6 cellular contexts compared by ENCODE assay signal in the genomic region with DNA sequence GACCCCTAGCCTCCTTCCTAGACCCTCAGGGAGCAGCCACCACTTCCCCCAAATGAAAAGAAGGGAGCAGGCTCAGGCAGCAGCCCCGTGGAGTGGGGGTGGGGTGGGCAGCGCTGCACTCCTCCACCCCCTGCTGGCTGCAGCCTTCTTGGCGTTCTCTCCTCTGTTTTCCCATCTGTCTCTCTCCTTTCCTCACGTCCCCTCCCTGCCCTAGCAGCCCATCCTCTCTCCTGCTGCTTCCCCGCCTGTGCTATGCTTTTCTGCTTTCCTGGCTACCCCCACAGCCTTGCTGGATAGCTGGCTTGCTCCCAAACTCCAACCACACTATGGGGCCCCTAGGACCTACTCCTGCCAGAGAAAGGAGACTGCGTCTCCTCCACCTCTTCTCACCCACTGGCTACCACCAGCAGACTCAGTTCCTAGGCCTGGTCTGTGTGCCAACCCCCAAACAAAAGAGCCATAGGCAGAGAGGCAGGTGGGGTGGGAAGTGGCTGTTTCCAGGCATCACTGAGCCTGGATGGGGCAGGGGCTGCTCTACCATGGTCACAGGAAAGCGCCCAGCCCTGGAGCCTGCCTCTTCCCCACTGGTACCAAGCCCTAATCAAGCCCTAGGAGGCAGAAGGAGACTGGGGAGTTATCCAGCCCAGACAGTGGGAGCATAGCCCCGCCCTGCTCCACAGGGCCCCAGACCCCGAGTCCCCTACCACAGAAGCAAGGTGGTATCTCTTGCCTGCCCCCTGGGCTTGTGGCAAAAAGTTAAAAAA. TPM values are rescaled to one million over a fixed set of nuclear protein-coding genes. Genes with fewer than 3 reads are reported as not detected.
DNase-seq lines count a peak whose midpoint lies in the region; ATAC-seq and TF ChIP-seq lines count a peak whose summit lies in the region.

No MANE protein-coding gene starts in this region.

- H3K4me1 Mint-ChIP-seq in T-helper 17 cell = peaks cover 27% of the 10 kb centered on the region

- CTCF ChIA-PET in AG04450 (lab: Charles Lee) = interaction anchor here (0.6 to 2.4 kb wide), 6 partner anchors 10 to 137 kb away, joined by 3 to 19 read pairs (median 4); no protein-coding TSS in a partner anchor

- POLR2A ChIA-PET in AG04450 (lab: Yijun Ruan, JAX) = no interaction called here

- TF ChIP-seq CTCF in AG04450 (IDR thresholded peaks at IDR 0.05; ENCODE audit: low read depth, low read length) (peak; percentile 76), MM.1S (IDR thresholded peaks at IDR 0.05; ENCODE audit: low read length) (peak; percentile 32), dorsolateral prefrontal cortex (IDR thresholded peaks at IDR 0.05 in 54 of 56, conservative IDR thresholded peaks at IDR 0.05 in 2 of 56; ENCODE audit: low read depth in 1 of 56, partially characterized antibody in 56 of 56) (peak in 44 of 56 donors; percentile 9 to 64 (median 40))

- peaks cover 2% of the 10 kb centered on the region; the same call in 1 of the 2 replicates for H3F3A ChIP-seq in MM.1S (ENCODE audit: insufficient read depth, low read length)

- H2AFZ ChIP-seq in MM.1S (ENCODE audit: low read length) = no peak overlapping the region

- H3K4me3 ChIP-seq in AG04450 (ENCODE audit: low read depth, low read length) = no peak overlapping the region
- H3K4me3 ChIP-seq in MM.1S (ENCODE audit: low read length) = no peak overlapping the region
- H3K4me3 ChIP-seq in dorsolateral prefrontal cortex = peak overlapping the region in 3 of 59 donors; percentile 2 to 6 (median 4)

- peaks cover 4% of the 10 kb centered on the region for H3K36me3 Mint-ChIP-seq in T-helper 17 cell (ENCODE audit: low read depth)

- H3K79me2 ChIP-seq in MM.1S (ENCODE audit: low read length) = no peaks in the 10 kb centered on the region

- H3K27ac Mint-ChIP-seq in T-helper 17 cell = no peak overlapping the region

- intact Hi-C loops in dorsolateral prefrontal cortex (cut with DNase I) = loop anchor here in 1 of 2 donors (5.0 kb wide), 2 partner anchors 32 to 68 kb away; a partner anchor contains a TSS

- 0 out of 2 replicates have a peak, but pooled peaks cover 5% of the 10 kb centered on the region for H3K4me1 ChIP-seq in MM.1S (ENCODE audit: low read length)

- H3K27me3 ChIP-seq in AG04450 (ENCODE audit: control insufficient read depth, insufficient read depth, low read length) = peaks cover 21% of the 10 kb centered on the region
- peaks cover 4% of the 10 kb centered on the region; the same call in 1 of the 2 replicates for H3K27me3 ChIP-seq in MM.1S (replicated peaks; ENCODE audit: insufficient read depth, low read length)
- no peaks in the 10 kb centered on the region for H3K27me3 ChIP-seq in dorsolateral prefrontal cortex

- no peak overlapping the region for H3K4me2 ChIP-seq in MM.1S (ENCODE audit: low read depth, low read length)

- H3K27ac ChIP-seq in AG04450 (ENCODE audit: low read depth, low read length) (no peak overlapping the region), MM.1S (ENCODE audit: low read length) (no peak overlapping the region), dorsolateral prefrontal cortex (peak overlapping the region in 34 of 59 donors; percentile 12 to 93 (median 49))

- peaks cover 19% of the 10 kb centered on the region for H3K27me3 Mint-ChIP-seq in T-helper 17 cell

- no peak overlapping the region for H3K4me3 Mint-ChIP-seq in T-helper 17 cell

- H3K9ac ChIP-seq in MM.1S (ENCODE audit: low read length) = no peak overlapping the region

- no peak for DNase-seq in AG04450 (ENCODE audit: low read depth, low spot score)
- DNase-seq in MM.1S = no peak
- peak in 7 of 10 donors; percentile 58 to 90 (median 70) for DNase-seq in dorsolateral prefrontal cortex
- DNase-seq in central memory CD4-positive, alpha-beta T cell = no peak
- no peak for DNase-seq in activated CD8-positive, alpha-beta memory T cell treated with anti-CD3 and anti-CD28 coated beads, Interleukin-2, amount 50 U/mL, for 4 hours
- DNase-seq in T-helper 17 cell = no peak

- H3K36me3 ChIP-seq in MM.1S (replicated peaks; ENCODE audit: insufficient read depth, low read length) = no peaks in the 10 kb centered on the region

- H4K20me1 ChIP-seq in MM.1S (ENCODE audit: insufficient read depth, low read length) = no peaks in the 10 kb centered on the region

- ATAC-seq in T-helper 17 cell = no peak

- H3K9me3 ChIP-seq in AG04450 (ENCODE audit: control insufficient read depth, insufficient read depth, low read length) (no peaks in the 10 kb centered on the region; the same call in 1 of the 2 replicates), MM.1S (replicated peaks; ENCODE audit: insufficient read depth, low read length) (no peaks in the 10 kb centered on the region), T-helper 17 cell (ENCODE audit: control insufficient read depth, low read length, poor library complexity, severe bottlenecking) (no peaks in the 10 kb centered on the region)

- no peaks in the 10 kb centered on the region for H3K9me2 ChIP-seq in MM.1S (replicated peaks; ENCODE audit: insufficient read depth, low read length)

RNA-seq across cellular contexts. Expression of a gene that starts 3.4 kb away (rescaled TPM):
- polyA plus RNA-seq in AG04450 (2011; rRNA removed) = 0.11 and 0.36 TPM in 2 replicates
- 0.09 TPM in 2 replicates for polyA minus RNA-seq in AG04450 (2011; rRNA and poly(A)+ RNA removed)
- total RNA-seq in dorsolateral prefrontal cortex (10 to 100 TPM; 11.5 to 58.0 (median 37.6) TPM), T-helper 17 cell (under 1 TPM; 0.02 to 0.03 TPM)

RNA-seq across cellular contexts. Expression of a gene that starts 3.8 kb away (rescaled TPM):
- not detected in 2 replicates for polyA plus RNA-seq in AG04450 (2011; rRNA removed)
- not detected in 2 replicates for polyA minus RNA-seq in AG04450 (2011; rRNA and poly(A)+ RNA removed)
- total RNA-seq in dorsolateral prefrontal cortex (not detected), T-helper 17 cell (not detected)

RNA-seq across cellular contexts. Expression of a gene that starts 13.9 kb away (rescaled TPM):
- 5.5 and 8.4 TPM in 2 replicates for polyA plus RNA-seq in AG04450 (2011; rRNA removed)
- 34.8 and 39.9 TPM in 2 replicates for polyA minus RNA-seq in AG04450 (2011; rRNA and poly(A)+ RNA removed)
- total RNA-seq in dorsolateral prefrontal cortex (10 to 100 TPM in 114 of 120 experiments, 1 to 10 TPM in 6; 7.1 to 37.9 (median 17.3) TPM), T-helper 17 cell (1 to 10 TPM; 4.1 to 5.3 TPM)

RNA-seq across cellular contexts. Expression of a gene that starts 27.9 kb away (rescaled TPM):
- polyA plus RNA-seq in AG04450 (2011; rRNA removed) = 14.6 and 18.2 TPM in 2 replicates
- 9.9 and 14.2 TPM in 2 replicates for polyA minus RNA-seq in AG04450 (2011; rRNA and poly(A)+ RNA removed)
- 10 to 100 TPM; 11.7 to 44.5 (median 19.1) TPM for total RNA-seq in dorsolateral prefrontal cortex
- 1 to 10 TPM; 2.2 to 4.9 TPM for total RNA-seq in T-helper 17 cell

RNA-seq across cellular contexts. Expression of a gene that starts 31.1 kb away (rescaled TPM):
- 10.4 and 11.4 TPM in 2 replicates for polyA plus RNA-seq in AG04450 (2011; rRNA removed)
- 5.0 and 6.6 TPM in 2 replicates for polyA minus RNA-seq in AG04450 (2011; rRNA and poly(A)+ RNA removed)
- 10 to 100 TPM; 15.6 to 46.5 (median 29.8) TPM for total RNA-seq in dorsolateral prefrontal cortex
- 10 to 100 TPM in 1 of 2 donors, 1 to 10 TPM in 1; 9.2 to 48.3 TPM for total RNA-seq in T-helper 17 cell

Comparison
In these comparisons a context has a peak if more than half of its experiments do, and no peak if none do; other contexts are left out.
1. DNase-seq: peak in dorsolateral prefrontal cortex (7 of 10); none in AG04450 (single experiment), MM.1S (single experiment), central memory CD4-positive, alpha-beta T cell (single experiment), activated CD8-positive, alpha-beta memory T cell treated with anti-CD3 and anti-CD28 coated beads, Interleukin-2, amount 50 U/mL, for 4 hours (single experiment) and T-helper 17 cell (0 of 3).
2. H3K27ac ChIP-seq: peak in dorsolateral prefrontal cortex (34 of 59); none in AG04450 (single experiment) and MM.1S (single experiment).
3. RNA of a gene that starts 3.4 kb away (total RNA-seq): 11.5 to 58.0 TPM in dorsolateral prefrontal cortex; 0.02 to 0.03 TPM in T-helper 17 cell; every median in the first group is over 10 times any median in the second.
4. Peak in every context shown above with its lines, with median percentiles within 50 percentile points of each other: CTCF ChIP-seq.